In genomic region chr9:131252120-131252519, GRCh38 we compare ENCODE assay signal across 8 cellular contexts. TPM values are rescaled to one million over a fixed set of nuclear protein-coding genes. Genes with fewer than 3 reads are reported as not detected.
A peak's percentile ranks its signal among the peaks of the same experiment; 100 is the strongest.
DNase-seq lines count a peak whose midpoint lies in the region; ATAC-seq and TF ChIP-seq lines count a peak whose summit lies in the region.

No MANE protein-coding gene starts in this region.

- no peaks in the 10 kb centered on the region for H3K27me3 Mint-ChIP-seq in CD8-positive, alpha-beta T cell (ENCODE audit: low read depth)
- H3K27me3 Mint-ChIP-seq in activated naive CD8-positive, alpha-beta T cell treated with anti-CD3 and anti-CD28 coated beads for 36 hours, result no peaks in the 10 kb centered on the region
- H3K27me3 Mint-ChIP-seq in naive thymus-derived CD4-positive, alpha-beta T cell, result no peaks in the 10 kb centered on the region

- H3K9me3 Mint-ChIP-seq in CD8-positive, alpha-beta T cell, result no peaks in the 10 kb centered on the region
- no peaks in the 10 kb centered on the region for H3K9me3 Mint-ChIP-seq in activated naive CD8-positive, alpha-beta T cell treated with anti-CD3 and anti-CD28 coated beads for 36 hours
- H3K9me3 Mint-ChIP-seq in naive thymus-derived CD4-positive, alpha-beta T cell, result peaks cover 0 to 3% (median 0%) of the 10 kb centered on the region in 11 donors

- POLR2A ChIA-PET in CD8-positive, alpha-beta T cell (lab: Charles Lee), result interaction anchor here (0.8 to 11.6 kb wide), 5 partner anchors 10 to 83 kb away, joined by 3 to 490 read pairs (median 3); partner anchors contain the start of gene FAM78A
- POLR2A ChIA-PET in naive thymus-derived CD4-positive, alpha-beta T cell (lab: Charles Lee), result interaction anchor here (1.2 to 20.4 kb wide), 8 partner anchors 10 to 333 kb away, joined by 3 to 886 read pairs (median 6); partner anchors contain the start of gene FAM78A

- peak overlapping the region; percentile 82 for H3K4me3 Mint-ChIP-seq in CD8-positive, alpha-beta T cell
- H3K4me3 Mint-ChIP-seq in activated naive CD8-positive, alpha-beta T cell treated with anti-CD3 and anti-CD28 coated beads for 36 hours, result peak overlapping the region; percentile 79
- H3K4me3 Mint-ChIP-seq in naive thymus-derived CD4-positive, alpha-beta T cell, result peak overlapping the region; percentile 79 to 87 (median 85)

- H3K4me1 ChIP-seq in CD8-positive, alpha-beta T cell (ENCODE audit: insufficient read depth, low read length), result peaks cover 58% of the 10 kb centered on the region
- H3K4me1 ChIP-seq in naive thymus-derived CD4-positive, alpha-beta T cell (ENCODE audit: control insufficient read depth in 2 of 2, insufficient read depth in 2 of 2, low read length in 2 of 2), result peaks cover 56% of the 10 kb centered on the region in 2 donors

- intact Hi-C loops in CD8-positive, alpha-beta T cell (cut with DNase I, micrococcal nuclease), result loop anchor here (1.0 to 10.0 kb wide), 5 partner anchors 14 to 1103 kb away; partner anchors contain the start of gene SETX (in 1 of the 2)
- intact Hi-C loops in naive thymus-derived CD4-positive, alpha-beta T cell (cut with micrococcal nuclease), result loop anchor here (1.0 to 10.0 kb wide), 9 partner anchors 14 to 483 kb away; no protein-coding TSS in a partner anchor

- H3K27ac ChIP-seq in CD8-positive, alpha-beta T cell (ENCODE audit: low read depth, low read length), result peak overlapping the region; percentile 49
- H3K27ac ChIP-seq in naive thymus-derived CD4-positive, alpha-beta T cell (ENCODE audit: low read depth, low read length), result peak overlapping the region; percentile 51

- no peak for ATAC-seq in CD8-positive, alpha-beta T cell
- ATAC-seq in GM21576 (IDR thresholded peaks at IDR 0.05; ENCODE audit: unreplicated experiment) (peak; percentile 2), GM21381 (IDR thresholded peaks at IDR 0.05; ENCODE audit: unreplicated experiment) (no peak), GM21717 (IDR thresholded peaks at IDR 0.05; ENCODE audit: unreplicated experiment) (no peak)
- ATAC-seq in naive thymus-derived CD4-positive, alpha-beta T cell, result no peak

- no peaks in the 10 kb centered on the region for H3K27me3 ChIP-seq in CD8-positive, alpha-beta T cell (ENCODE audit: insufficient read depth, low read length)
- H3K27me3 ChIP-seq in naive thymus-derived CD4-positive, alpha-beta T cell (ENCODE audit: control insufficient read depth in 2 of 2, insufficient read depth in 2 of 2, low read length in 2 of 2), result no peaks in the 10 kb centered on the region

- peak in 1 of 7 experiments; percentile 22 for DNase-seq in CD8-positive, alpha-beta T cell
- no peak for DNase-seq in activated naive CD8-positive, alpha-beta T cell treated with anti-CD3 and anti-CD28 coated beads for 36 hours
- no peak for DNase-seq in naive thymus-derived CD4-positive, alpha-beta T cell
- DNase-seq in NK-92 (lab: John Stamatoyannopoulos, UW; ENCODE audit: unreplicated experiment) (no peak), DMS 273 treated with DMSO at 0.1 percent for 48 hours (lab: John Stamatoyannopoulos, UW) (no peak)

- H3K9me3 ChIP-seq in CD8-positive, alpha-beta T cell (ENCODE audit: low read length), result no peaks in the 10 kb centered on the region
- H3K9me3 ChIP-seq in naive thymus-derived CD4-positive, alpha-beta T cell (ENCODE audit: control insufficient read depth in 2 of 3, low read length in 3 of 3), result no peaks in the 10 kb centered on the region

- no peak for TF ChIP-seq CTCF in CD8-positive, alpha-beta T cell (IDR thresholded peaks at IDR 0.05)

- peaks cover 45% of the 10 kb centered on the region for H3K4me1 Mint-ChIP-seq in CD8-positive, alpha-beta T cell (ENCODE audit: low read depth)
- H3K4me1 Mint-ChIP-seq in activated naive CD8-positive, alpha-beta T cell treated with anti-CD3 and anti-CD28 coated beads for 36 hours, result peaks cover 38% of the 10 kb centered on the region
- H3K4me1 Mint-ChIP-seq in naive thymus-derived CD4-positive, alpha-beta T cell, result peaks cover 6 to 60% (median 43%) of the 10 kb centered on the region in 7 donors

- H3K36me3 Mint-ChIP-seq in CD8-positive, alpha-beta T cell, result no peaks in the 10 kb centered on the region
- H3K36me3 Mint-ChIP-seq in activated naive CD8-positive, alpha-beta T cell treated with anti-CD3 and anti-CD28 coated beads for 36 hours, result no peaks in the 10 kb centered on the region
- peaks cover 0 to 4% (median 0%) of the 10 kb centered on the region in 5 donors for H3K36me3 Mint-ChIP-seq in naive thymus-derived CD4-positive, alpha-beta T cell

- no peaks in the 10 kb centered on the region for H3K36me3 ChIP-seq in CD8-positive, alpha-beta T cell (ENCODE audit: insufficient read depth, low read length)
- H3K36me3 ChIP-seq in naive thymus-derived CD4-positive, alpha-beta T cell (ENCODE audit: control insufficient read depth in 2 of 3, insufficient read depth in 3 of 3, low read length in 3 of 3), result no peaks in the 10 kb centered on the region

- H3K4me3 ChIP-seq in CD8-positive, alpha-beta T cell (ENCODE audit: low read depth, low read length), result peak overlapping the region; percentile 59
- peak overlapping the region; percentile 42 for H3K4me3 ChIP-seq in naive thymus-derived CD4-positive, alpha-beta T cell (ENCODE audit: low read length)

- CTCF ChIA-PET in CD8-positive, alpha-beta T cell (lab: Charles Lee), result interaction anchor here (0.7 to 5.6 kb wide), 8 partner anchors 12 to 84 kb away, joined by 3 to 29 read pairs (median 4); no protein-coding TSS in a partner anchor
- CTCF ChIA-PET in naive thymus-derived CD4-positive, alpha-beta T cell (lab: Charles Lee), result interaction anchor here (0.6 to 2.0 kb wide), 5 partner anchors 14 to 84 kb away, joined by 3 to 9 read pairs (median 3); no protein-coding TSS in a partner anchor

- H3K27ac Mint-ChIP-seq in CD8-positive, alpha-beta T cell, result no peak overlapping the region
- H3K27ac Mint-ChIP-seq in activated naive CD8-positive, alpha-beta T cell treated with anti-CD3 and anti-CD28 coated beads for 36 hours, result peak overlapping the region; percentile 87
- H3K27ac Mint-ChIP-seq in naive thymus-derived CD4-positive, alpha-beta T cell, result peak overlapping the region in 6 of 9 donors; percentile 28 to 99 (median 94)

RNA-seq across cellular contexts. Expression of gene FAM78A, which starts 24.2 kb away (rescaled TPM):
- total RNA-seq in CD8-positive, alpha-beta T cell, result 10 to 100 TPM; 44.0 to 44.2 TPM
- total RNA-seq in activated naive CD8-positive, alpha-beta T cell treated with anti-CD3 and anti-CD28 coated beads for 36 hours, result 10 to 100 TPM; 36.1 to 37.4 TPM
- 100 to 1,000 TPM in 3 of 5 experiments, 10 to 100 TPM in 2; 64.6 to 114 (median 104) TPM for total RNA-seq in naive thymus-derived CD4-positive, alpha-beta T cell
- polyA plus RNA-seq in naive thymus-derived CD4-positive, alpha-beta T cell, result 10 to 100 TPM; 10.5 to 24.8 TPM

RNA-seq across cellular contexts. Expression of gene PLPP7, which starts 37.4 kb away (rescaled TPM):
- total RNA-seq in CD8-positive, alpha-beta T cell, result not detected
- total RNA-seq in activated naive CD8-positive, alpha-beta T cell treated with anti-CD3 and anti-CD28 coated beads for 36 hours, result under 1 TPM; 0.35 to 0.42 TPM
- total RNA-seq in naive thymus-derived CD4-positive, alpha-beta T cell, result under 1 TPM in 4 of 5 experiments, not detected in 1; 0.12 to 0.24 (median 0.14) TPM
- under 1 TPM; 0.24 to 0.71 TPM for polyA plus RNA-seq in naive thymus-derived CD4-positive, alpha-beta T cell
